ENCODE assay signal across 19 cellular contexts in the genomic region with DNA sequence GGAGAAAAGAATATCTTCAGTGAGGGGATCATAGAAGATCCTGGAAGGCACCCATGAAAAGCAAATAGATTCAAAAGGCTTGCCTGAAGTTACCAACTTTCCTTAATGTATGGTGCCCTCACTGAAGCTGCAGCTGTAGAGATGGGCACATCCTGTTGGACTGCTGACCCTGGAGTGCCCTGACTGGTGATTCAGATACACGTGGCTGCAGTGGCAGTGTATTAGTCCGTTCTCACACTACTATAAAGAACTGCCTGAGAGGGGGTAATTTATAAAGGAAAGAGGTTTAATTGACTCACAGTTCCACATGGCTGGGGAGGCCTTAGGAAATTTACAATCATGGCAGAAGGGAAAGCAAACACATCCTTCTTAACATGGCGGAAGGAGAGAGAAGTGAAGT.
DNase-seq lines count a peak whose midpoint lies in the region; ATAC-seq, FAIRE-seq and TF ChIP-seq lines count a peak whose summit lies in the region.
"Had no signal": no experiment of that assay in that cellular context is flagged by ENCODE, and none has a peak within 500 bp of the region (broad histone marks: within the 10 kb centered on the region; RNA-seq: fewer than 3 reads in every experiment).

No MANE protein-coding gene starts in this region.

- no peak overlapping the region for H3K4me3 Mint-ChIP-seq in CD8-positive, alpha-beta memory T cell
- H3K4me3 Mint-ChIP-seq: activated CD8-positive, alpha-beta memory T cell treated with anti-CD3 and anti-CD28 coated beads, Interleukin-2, amount 10 ng/mL, durations not matched to agents 7 days and 5 days had no signal

- no peaks in the 10 kb centered on the region for H3K27me3 ChIP-seq in CD8-positive, alpha-beta memory T cell (ENCODE audit: insufficient read depth, low read length, poor library complexity, severe bottlenecking)
- H3K27me3 ChIP-seq: left lung, upper lobe of left lung had no signal

- H3K4me1 Mint-ChIP-seq in CD8-positive, alpha-beta memory T cell: no peaks in the 10 kb centered on the region

- H3K36me3 Mint-ChIP-seq in CD8-positive, alpha-beta memory T cell: no peaks in the 10 kb centered on the region
- H3K36me3 Mint-ChIP-seq: activated CD8-positive, alpha-beta memory T cell treated with anti-CD3 and anti-CD28 coated beads, Interleukin-2, amount 10 ng/mL, durations not matched to agents 7 days and 5 days had no signal

- POLR2A ChIA-PET in CD8-positive, alpha-beta memory T cell (lab: Charles Lee): no interaction called here

- FAIRE-seq in RCC 7860 (lab: Jason Lieb, UNC): peak; percentile 67

- H3K27me3 Mint-ChIP-seq in CD8-positive, alpha-beta memory T cell: peaks cover 16 to 45% of the 10 kb centered on the region in 2 donors

- H3K9me3 Mint-ChIP-seq in CD8-positive, alpha-beta memory T cell: no peaks in the 10 kb centered on the region

- CTCF ChIA-PET in CD8-positive, alpha-beta memory T cell (lab: Charles Lee): interaction anchor here (1.2 kb wide), 1 partner anchor 484 kb away, joined by 3 read pairs; no protein-coding TSS in a partner anchor

- H3K27ac Mint-ChIP-seq in CD8-positive, alpha-beta memory T cell: no peak overlapping the region
- H3K27ac Mint-ChIP-seq: activated CD8-positive, alpha-beta memory T cell treated with anti-CD3 and anti-CD28 coated beads, Interleukin-2, amount 10 ng/mL, durations not matched to agents 7 days and 5 days had no signal

- peaks cover 26% of the 10 kb centered on the region for H3K4me1 ChIP-seq in mesodermal cell (ENCODE audit: control insufficient read depth, insufficient read depth, low read length, poor library complexity, severe bottlenecking)
- no peaks in the 10 kb centered on the region for H3K4me1 ChIP-seq in CD8-positive, alpha-beta memory T cell (ENCODE audit: insufficient read depth, low read length)
- H3K4me1 ChIP-seq: left lung had no signal

- no peaks in the 10 kb centered on the region for H3K36me3 ChIP-seq in mesodermal cell (ENCODE audit: control insufficient read depth, insufficient read depth, low read length)
- H3K36me3 ChIP-seq in CD8-positive, alpha-beta memory T cell (ENCODE audit: insufficient read depth, low read length): no peaks in the 10 kb centered on the region
- H3K36me3 ChIP-seq: neutrophil had no signal

- no peak for TF ChIP-seq CTCF in coronary artery (IDR thresholded peaks at IDR 0.05)

- no peak for ATAC-seq in HG02852 (IDR thresholded peaks at IDR 0.05; ENCODE audit: unreplicated experiment)
- no peak for ATAC-seq in GM18867 (IDR thresholded peaks at IDR 0.05; ENCODE audit: unreplicated experiment)
- ATAC-seq: activated CD8-positive, alpha-beta memory T cell treated with anti-CD3 and anti-CD28 coated beads, Interleukin-2, amount 10 ng/mL, durations not matched to agents 7 days and 5 days; left lung; stimulated activated naive CD8-positive, alpha-beta T cell treated with anti-CD3 and anti-CD28 coated beads, Interleukin-15, Interleukin-2, amounts not matched to agents 100 U/mL and 50 U/mL, for 24 hours had no signal

- H3K27ac ChIP-seq in coronary artery (peak overlapping the region; percentile 52 to 61), mesodermal cell (ENCODE audit: low read depth, low read length, severe bottlenecking) (peak overlapping the region; percentile 90)
- no peak overlapping the region for H3K27ac ChIP-seq in CD8-positive, alpha-beta memory T cell (ENCODE audit: low read depth, low read length)
- H3K27ac ChIP-seq: left lung, neutrophil, upper lobe of left lung had no signal

- no peak overlapping the region for H3K4me3 ChIP-seq in coronary artery
- no peak overlapping the region for H3K4me3 ChIP-seq in mesodermal cell (ENCODE audit: extremely low read depth, insufficient read depth, low read length, poor library complexity, severe bottlenecking)
- H3K4me3 ChIP-seq in CD8-positive, alpha-beta memory T cell (ENCODE audit: low read length): no peak overlapping the region
- H3K4me3 ChIP-seq: left lung, upper lobe of left lung had no signal

- WGBS in mesodermal cell (ENCODE audit: insufficient coverage in 2 of 2), 2 experiments: 80 to 100% methylated on average over 1 of the region's 3 CpGs

- in situ Hi-C loops in Caki2 (cut with HindIII; ENCODE audit: low pct_unique_long_range_greater_than_20kb, low sequenced_read_pairs): no loop called here

- H3K9me3 ChIP-seq in mesodermal cell (ENCODE audit: control insufficient read depth, low read length): no peaks in the 10 kb centered on the region
- H3K9me3 ChIP-seq in CD8-positive, alpha-beta memory T cell (ENCODE audit: low read length): no peaks in the 10 kb centered on the region
- H3K9me3 ChIP-seq: left lung, neutrophil, upper lobe of left lung had no signal

- peak; percentile 4 for DNase-seq in Caki2 (ENCODE audit: low read depth)
- DNase-seq in RCC 7860 (ENCODE audit: low spot score): peak; percentile 75
- no peak for DNase-seq in coronary artery (ENCODE audit: low spot score)
- DNase-seq in CD8-positive, alpha-beta memory T cell: no peak
- DNase-seq in SK-N-DZ (ENCODE audit: low spot score): no peak
- DNase-seq: ACHN; activated CD8-positive, alpha-beta memory T cell treated with anti-CD3 and anti-CD28 coated beads, Interleukin-2, amount 10 ng/mL, durations not matched to agents 7 days and 5 days; DMS53; left lung; MM.1S; NCI-H187; NCI-H345; right cardiac atrium; stimulated activated naive CD8-positive, alpha-beta T cell treated with anti-CD3 and anti-CD28 coated beads, Interleukin-15, Interleukin-2, amounts not matched to agents 100 U/mL and 50 U/mL, for 24 hours; upper lobe of left lung had no signal

Comparison
In these comparisons a context has a peak if more than half of its experiments do, and no peak if none do; other contexts are left out.
1. DNase-seq: peak in Caki2 (single experiment) and RCC 7860 (single experiment); none in coronary artery (single experiment), CD8-positive, alpha-beta memory T cell (0 of 5) and SK-N-DZ (single experiment).